In genomic region chr2:236847023-236847422, GRCh38 we compare ENCODE assay signal across 18 cellular contexts.
DNase-seq lines count a peak whose midpoint lies in the region; ATAC-seq and TF ChIP-seq lines count a peak whose summit lies in the region.
"Had no signal": no experiment of that assay in that cellular context is flagged by ENCODE, and none has a peak within 500 bp of the region (broad histone marks: within the 10 kb centered on the region; RNA-seq: fewer than 3 reads in every experiment).

No MANE protein-coding gene starts in this region.

- H3K36me3 Mint-ChIP-seq in endodermal cell (ENCODE audit: low read depth): peaks cover 6% of the 10 kb centered on the region
- peaks cover 10% of the 10 kb centered on the region for H3K36me3 Mint-ChIP-seq in neural progenitor cell
- H3K36me3 Mint-ChIP-seq in activated T-cell treated with anti-CD3 and anti-CD28 coated beads, Interleukin-2, amount 50 U/mL, for 4 hours (ENCODE audit: insufficient read depth): no peaks in the 10 kb centered on the region

- H3K27me3 Mint-ChIP-seq in endodermal cell (ENCODE audit: insufficient read depth): peaks cover 9% of the 10 kb centered on the region
- peaks cover 35% of the 10 kb centered on the region for H3K27me3 Mint-ChIP-seq in neural progenitor cell (ENCODE audit: insufficient read depth, low read depth)
- H3K27me3 Mint-ChIP-seq in activated T-cell treated with anti-CD3 and anti-CD28 coated beads, Interleukin-2, amount 50 U/mL, for 4 hours (ENCODE audit: low read depth): no peaks in the 10 kb centered on the region

- H4K20me1 ChIP-seq in neural progenitor cell (ENCODE audit: low read depth): no peaks in the 10 kb centered on the region

- H3K4me2 ChIP-seq in neural progenitor cell: peak overlapping the region; percentile 11

- H3K27ac Mint-ChIP-seq in endodermal cell: no peak overlapping the region
- peak overlapping the region; percentile 79 for H3K27ac Mint-ChIP-seq in neural progenitor cell
- H3K27ac Mint-ChIP-seq: B cell; CD4-positive, alpha-beta T cell; HFFc6; IgD-negative memory B cell had no signal

- H3K79me2 ChIP-seq in neural progenitor cell (ENCODE audit: low read depth): no peaks in the 10 kb centered on the region

- H3K9me3 ChIP-seq in HUES64 (ENCODE audit: insufficient read depth, low read depth, low read length): peaks cover 17% of the 10 kb centered on the region
- H3K9me3 ChIP-seq in endodermal cell (ENCODE audit: control insufficient read depth, low read length): peaks cover 26% of the 10 kb centered on the region
- peaks cover 18% of the 10 kb centered on the region for H3K9me3 ChIP-seq in iPS-20b (ENCODE audit: insufficient read depth, low read depth, low read length)
- H3K9me3 ChIP-seq in neural progenitor cell (ENCODE audit: low read depth): no peaks in the 10 kb centered on the region

- WGBS in HUES64: 39% methylated on average over 5 of the region's 6 CpGs
- 55 to 72% methylated on average over 5 to 6 of the region's 6 CpGs for WGBS in endodermal cell (ENCODE audit: insufficient coverage in 1 of 2, insufficient read length in 1 of 2), 2 experiments

- H3K27ac ChIP-seq in HUES64 (ENCODE audit: low read depth, low read length) (peak overlapping the region; percentile 34; the same call in 1 of the 2 replicates), endodermal cell (ENCODE audit: low read depth, low read length) (no peak overlapping the region), iPS-20b (ENCODE audit: low read length) (no peak overlapping the region), neural progenitor cell (no peak overlapping the region)

- DNase-seq in endodermal cell (peak; percentile 62), neural progenitor cell (ENCODE audit: low spot score) (no peak), T1000 (lab: John Stamatoyannopoulos, UW) (no peak)
- no peak for DNase-seq in activated T-cell treated with anti-CD3 and anti-CD28 coated beads, Interleukin-2, amount 50 U/mL, for 4 hours
- DNase-seq: C1 segment of cervical spinal cord; Calu3; CD4-positive, alpha-beta T cell; DMS 273 treated with DMSO at 0.1 percent for 48 hours; GOT3; HCEC 1CT; HFFc6 had no signal

- H2AFZ ChIP-seq in neural progenitor cell (replicated peaks): no peak overlapping the region

- H3K4me1 ChIP-seq in HUES64 (ENCODE audit: insufficient read depth, low read length) (peaks cover 22% of the 10 kb centered on the region), endodermal cell (ENCODE audit: control insufficient read depth, insufficient read depth, low read length) (no peaks in the 10 kb centered on the region), iPS-20b (ENCODE audit: insufficient read depth, low read length) (peaks cover 15% of the 10 kb centered on the region; the same call in 1 of the 2 replicates), neural progenitor cell (peaks cover 47% of the 10 kb centered on the region)

- peaks cover 30% of the 10 kb centered on the region for H3K9me3 Mint-ChIP-seq in endodermal cell
- peaks cover 31% of the 10 kb centered on the region for H3K9me3 Mint-ChIP-seq in neural progenitor cell
- H3K9me3 Mint-ChIP-seq in activated T-cell treated with anti-CD3 and anti-CD28 coated beads, Interleukin-2, amount 50 U/mL, for 4 hours: no peaks in the 10 kb centered on the region
- H3K9me3 Mint-ChIP-seq: CD4-positive, alpha-beta T cell; HFFc6 had no signal

- H3K9ac ChIP-seq in HUES64 (ENCODE audit: low read depth, low read length) (no peak overlapping the region), endodermal cell (ENCODE audit: extremely low read depth, low read length, poor library complexity, severe bottlenecking) (no peak overlapping the region), iPS-20b (ENCODE audit: low read depth, low read length) (peak overlapping the region; percentile 10; the same call in 1 of the 2 replicates), neural progenitor cell (no peak overlapping the region)

- H3F3A ChIP-seq in neural progenitor cell (ENCODE audit: low read depth): peaks cover 21% of the 10 kb centered on the region

- H3K27me3 ChIP-seq in HUES64 (ENCODE audit: insufficient read depth, low read length) (no peaks in the 10 kb centered on the region), endodermal cell (ENCODE audit: control insufficient read depth, insufficient read depth, low read length, poor library complexity, severe bottlenecking) (no peaks in the 10 kb centered on the region), iPS-20b (ENCODE audit: insufficient read depth, low read length) (0 out of 2 replicates have a peak, but pooled peaks cover under 1% of the 10 kb centered on the region), neural progenitor cell (no peaks in the 10 kb centered on the region)

- H3K4me3 ChIP-seq in HUES64 (ENCODE audit: low read length): peak overlapping the region; percentile 17
- H3K4me3 ChIP-seq in endodermal cell (ENCODE audit: low read length): no peak overlapping the region
- peak overlapping the region; percentile 19; the same call in 1 of the 2 replicates for H3K4me3 ChIP-seq in iPS-20b (ENCODE audit: low read length)
- H3K4me3 ChIP-seq in neural progenitor cell: no peak overlapping the region
- H3K4me3 ChIP-seq: GM12878 had no signal

- ATAC-seq in GM21526 (IDR thresholded peaks at IDR 0.05; ENCODE audit: low FRiP score, unreplicated experiment) (no peak), HG03520 (IDR thresholded peaks at IDR 0.05; ENCODE audit: unreplicated experiment) (no peak)
- no peak for ATAC-seq in activated T-cell treated with anti-CD3 and anti-CD28 coated beads, Interleukin-2, amount 50 U/mL, for 4 hours
- ATAC-seq: GM12878 had no signal

- H3K4me3 Mint-ChIP-seq in endodermal cell (no peak overlapping the region), neural progenitor cell (peak overlapping the region; percentile 78)
- no peak overlapping the region for H3K4me3 Mint-ChIP-seq in activated T-cell treated with anti-CD3 and anti-CD28 coated beads, Interleukin-2, amount 50 U/mL, for 4 hours
- H3K4me3 Mint-ChIP-seq: B cell; CD4-positive, alpha-beta T cell; HFFc6; IgD-negative memory B cell had no signal

- peaks cover 22% of the 10 kb centered on the region for H3K4me1 Mint-ChIP-seq in endodermal cell
- peaks cover 60% of the 10 kb centered on the region for H3K4me1 Mint-ChIP-seq in neural progenitor cell
- H3K4me1 Mint-ChIP-seq in activated T-cell treated with anti-CD3 and anti-CD28 coated beads, Interleukin-2, amount 50 U/mL, for 4 hours (ENCODE audit: low read depth): no peaks in the 10 kb centered on the region
- H3K4me1 Mint-ChIP-seq: B cell had no signal

- TF ChIP-seq CTCF in endodermal cell (conservative IDR thresholded peaks at IDR 0.05) (no peak), neural progenitor cell (IDR thresholded peaks at IDR 0.05) (no peak)

- H3K36me3 ChIP-seq in HUES64 (ENCODE audit: insufficient read depth, low read length) (no peaks in the 10 kb centered on the region), endodermal cell (ENCODE audit: control insufficient read depth, insufficient read depth, low read length) (no peaks in the 10 kb centered on the region), iPS-20b (ENCODE audit: insufficient read depth, low read depth, low read length) (no peaks in the 10 kb centered on the region), neural progenitor cell (no peaks in the 10 kb centered on the region)

Comparison
In these comparisons a context has a peak if more than half of its experiments do, and no peak if none do; other contexts are left out.
1. H3K4me3 ChIP-seq: peak in HUES64 (single experiment) and iPS-20b (single experiment); none in endodermal cell (single experiment) and neural progenitor cell (single experiment).